ENCODE assay signal across 9 cellular contexts in genomic region chr7:2687881-2688318, GRCh38. TPM values are rescaled to one million over a fixed set of nuclear protein-coding genes. Genes with fewer than 3 reads are reported as not detected.
DNase-seq lines count a peak whose midpoint lies in the region; ATAC-seq, FAIRE-seq and TF ChIP-seq lines count a peak whose summit lies in the region.
"Had no signal": no experiment of that assay in that cellular context is flagged by ENCODE, and none has a peak within 500 bp of the region (broad histone marks: within the 10 kb centered on the region; RNA-seq: fewer than 3 reads in every experiment).

AMZ1 (plus strand) TSS chr7:2688202; CDS start chr7:2700452, 12,250 bp downstream.

- peaks cover 0 to 60% (median 52%) of the 10 kb centered on the region in 7 donors for H3K27me3 ChIP-seq in heart right ventricle
- H3K27me3 ChIP-seq in GM12878 (replicated peaks in 1 of 2; ENCODE audit: control insufficient read depth in 2 of 2, insufficient read depth in 2 of 2, low read length in 1 of 2): peaks cover 3 to 7% of the 10 kb centered on the region in 2 experiments; a peak in 3 of 4 replicates
- H3K27me3 ChIP-seq in vagina: no peaks in the 10 kb centered on the region

- no peak for TF ChIP-seq EP300 in GM12878 (IDR thresholded peaks at IDR 0.05; ENCODE audit: borderline replicate concordance in 1 of 2, control insufficient read depth in 1 of 2, low read depth in 2 of 2, low read length in 2 of 2)

- CTCF ChIA-PET in GM12878 (lab: Yijun Ruan, JAX): interaction anchor here (3.2 kb wide), 1 partner anchor 22 kb away, joined by 17 read pairs; no protein-coding TSS in a partner anchor

- SMC1A ChIA-PET in GM12878 (lab: Charles Lee; ENCODE audit: uncharacterized antibody, unreplicated experiment): interaction anchor here (5.8 kb wide), 2 partner anchors 11 to 22 kb away, joined by 41 to 49 read pairs; no protein-coding TSS in a partner anchor

- ATAC-seq in heart right ventricle: peak in 4 of 8 donors; percentile 28 to 55 (median 38)
- ATAC-seq in Right ventricle myocardium inferior: no peak
- peak; percentile 26 for ATAC-seq in GM12878
- ATAC-seq in left lobe of liver: peak; percentile 31
- no peak for ATAC-seq in GM18519 (IDR thresholded peaks at IDR 0.05; ENCODE audit: low FRiP score, unreplicated experiment)

- no peak for FAIRE-seq in GM12878 (lab: Jason Lieb, UNC)

- peak within 1 kb of the TSS; percentile 99 for H3K4me2 ChIP-seq in GM12878 (ENCODE audit: control insufficient read depth, insufficient read depth)

- BruUV-seq in GM12878 (replicated peaks; lab: Mats Ljungman, UMichigan): no TSS peak

- H3K36me3 ChIP-seq in heart right ventricle: no peaks in the 10 kb centered on the region
- no peaks in the 10 kb centered on the region for H3K36me3 ChIP-seq in GM12878 (ENCODE audit: control insufficient read depth in 2 of 2, insufficient read depth in 2 of 2, low read length in 1 of 2)
- no peaks in the 10 kb centered on the region for H3K36me3 ChIP-seq in vagina

- 3% methylated on average over 41 of the region's 41 CpGs for WGBS in heart right ventricle, 2 donors
- 11% methylated on average over 17 of the region's 41 CpGs for WGBS in GM12878 (ENCODE audit: insufficient coverage, insufficient replicate concordance, low lambda C conversion rate, missing lambda C conversion rate)

- no peak for TF ChIP-seq RAD21 in GM12878 (IDR thresholded peaks at IDR 0.05; ENCODE audit: insufficient read depth, low read depth, low read length)

- H3K27ac ChIP-seq in heart right ventricle: no peak within 1 kb of the TSS
- H3K27ac ChIP-seq in GM12878 (ENCODE audit: control insufficient read depth, insufficient read depth): 0 out of 2 replicates have a peak within 1 kb of the TSS, but pooled peaks have one; percentile 10
- H3K27ac ChIP-seq in vagina: peak within 1 kb of the TSS; percentile 76

- in situ Hi-C loops in GM12878 (cut with MboI): no loop called here

- intact Hi-C loops in heart right ventricle (cut with DNase I) (loop anchor here in 4 of 10 donors (10.0 kb wide), 3 partner anchors 213 to 243 kb away; partner anchors contain the start of gene GRIFIN (in 2 of the 4)), Right ventricle myocardium inferior (cut with DNase I) (no loop called here), GM12878 (cut with micrococcal nuclease; ENCODE audit: unreplicated experiment) (no loop called here), vagina (cut with DNase I) (loop anchor here (10.0 kb wide), 2 partner anchors 113 to 213 kb away; partner anchors contain the start of gene GRIFIN)

- H3K4me3 ChIP-seq in heart right ventricle (peak within 1 kb of the TSS in 9 of 10 donors; percentile 12 to 45 (median 31)), GM12878 (peak within 1 kb of the TSS; percentile 23; the same call in 1 of the 2 replicates), vagina (peak within 1 kb of the TSS; percentile 34 to 42)

- TF ChIP-seq CTCF in heart right ventricle (IDR thresholded peaks at IDR 0.05): no peak
- TF ChIP-seq CTCF in GM12878 (IDR thresholded peaks at IDR 0.05 in 2 of 3, conservative IDR thresholded peaks at IDR 0.05 in 1 of 3; ENCODE audit: control insufficient read depth in 2 of 3, extremely low read depth in 1 of 3, insufficient read depth in 1 of 3, low read depth in 3 of 3, low read length in 3 of 3): no peak
- no peak for TF ChIP-seq CTCF in vagina (IDR thresholded peaks at IDR 0.05)

- peaks cover 0 to 4% (median 0%) of the 10 kb centered on the region in 11 donors for H3K9me3 ChIP-seq in heart right ventricle
- no peaks in the 10 kb centered on the region for H3K9me3 ChIP-seq in GM12878 (replicated peaks; ENCODE audit: control insufficient read depth, insufficient read depth, low read length)
- no peaks in the 10 kb centered on the region for H3K9me3 ChIP-seq in vagina

- RAD21 ChIA-PET in GM12878 (lab: Charles Lee; ENCODE audit: unreplicated experiment): interaction anchor here (2.6 to 2.8 kb wide), 2 partner anchors 22 kb away, joined by 6 to 31 read pairs; no protein-coding TSS in a partner anchor

- H3K79me2 ChIP-seq in GM12878 (ENCODE audit: control insufficient read depth, insufficient read depth, low read length): no peaks in the 10 kb centered on the region

- H3K4me1 ChIP-seq in heart right ventricle (peaks cover 7 to 33% (median 17%) of the 10 kb centered on the region in 9 donors), GM12878 (ENCODE audit: control insufficient read depth, insufficient read depth, low read length) (peaks cover 27% of the 10 kb centered on the region), vagina (peaks cover 30% of the 10 kb centered on the region)

- POLR2A ChIA-PET in GM12878 (lab: Charles Lee): interaction anchor here (2.8 kb wide), 1 partner anchor 22 kb away, joined by 17 read pairs; no protein-coding TSS in a partner anchor

- no peaks in the 10 kb centered on the region; the same call in 1 of the 2 replicates for H4K20me1 ChIP-seq in GM12878 (ENCODE audit: control insufficient read depth, insufficient read depth)

- 0 out of 2 replicates have a peak within 1 kb of the TSS, but pooled peaks have one; percentile 12 for H2AFZ ChIP-seq in GM12878 (ENCODE audit: control insufficient read depth, low read depth, low read length)

- TF ChIP-seq POLR2A in GM12878 (IDR thresholded peaks at IDR 0.05; ENCODE audit: low read depth, low read length) (no peak), vagina (IDR thresholded peaks at IDR 0.05) (no peak)

- no peak within 1 kb of the TSS; the same call in 1 of the 2 replicates for H3K9ac ChIP-seq in GM12878 (ENCODE audit: control insufficient read depth, insufficient read depth, low read length)

- DNase-seq in heart right ventricle (no peak), Right ventricle myocardium inferior (ENCODE audit: missing footprints) (no peak), GM12878 (ENCODE audit: low read depth, low spot score) (no peak), left lobe of liver (ENCODE audit: low spot score) (no peak), vagina (ENCODE audit: extremely low spot score in 2 of 2) (no peak), cerebellar nuclear complex (lab: John Stamatoyannopoulos, UW) (no peak)
- no peak for DNase-seq in activated CD4-positive, alpha-beta T cell treated with anti-CD3 and anti-CD28 coated beads, Interleukin-2, amount 50 U/mL, for 4 hours

TF ChIP-seq in GM12878, 131 proteins besides CTCF, POLR2A, EP300 and RAD21:
- peak in 1 of 2 experiments; percentile 14; a peak in 1 of 4 replicates for TF ChIP-seq BHLHE40 (IDR thresholded peaks at IDR 0.05; ENCODE audit: borderline replicate concordance in 1 of 2, low read depth in 2 of 2, low read length in 1 of 2)
- no peak for TF ChIP-seq FOXM1 (IDR thresholded peaks at IDR 0.05; ENCODE audit: low read depth, low read length)

RNA-seq across cellular contexts. Expression of gene AMZ1, which starts in this region (rescaled TPM):
- total RNA-seq in heart right ventricle (under 1 TPM in 6 of 10 donors, not detected in 4; 0.04 to 0.11 (median 0.07) TPM), Right ventricle myocardium inferior (0.05 TPM), GM12878 (2014; rRNA removed) (0.62 and 1.1 TPM in 2 replicates), GM12878 (2014; rRNA removed; fragmentation: Illumina TruSeq; extraction: Trizol) (0.60 and 0.67 TPM in 2 replicates), GM12878 (2021) (1.2 and 1.4 TPM in 2 replicates), left lobe of liver (0.83 TPM), vagina (1.2 TPM)
- polyA plus RNA-seq in heart right ventricle (under 1 TPM; 0.04 to 0.07 TPM), GM12878 (2011; rRNA removed) (0.95 TPM in 2 replicates), GM12878 (2014; fragmentation: Illumina TruSeq; extraction: Trizol) (0.33 and 0.59 TPM in 2 replicates), GM12878 (2014; fragmentation: Nextera tagmentation; extraction: Ambion mirVana) (under 1 TPM; 0.02 to 0.11 TPM), GM12878 (2014; rRNA removed) (0.72 and 0.77 TPM in 2 replicates), GM12878 (2016; fragmentation: Nextera tagmentation; extraction: Ambion mirVana) (1 to 10 TPM; 1.5 to 2.0 TPM)
- 5.4 and 6.5 TPM in 2 replicates for total RNA-seq in GM12878 (2013; cell fraction: nucleolus; rRNA removed)
- 0.16 TPM for polyA plus RNA-seq in GM12878 (2011; ENCODE audit: low read depth)
- polyA plus RNA-seq in GM12878 (2011; cell fraction: cytosol; rRNA removed): 1.1 and 1.5 TPM in 2 replicates
- 3.1 and 4.2 TPM in 2 replicates for polyA plus RNA-seq in GM12878 (2011; cell fraction: nucleus; rRNA removed)
- 0.30 and 0.52 TPM in 2 replicates for polyA plus RNA-seq in GM12878 (2012)
- 2.6 and 4.7 TPM in 2 replicates for polyA minus RNA-seq in GM12878 (2011; rRNA and poly(A)+ RNA removed)
- polyA minus RNA-seq in GM12878 (2011; cell fraction: cytosol; rRNA and poly(A)+ RNA removed): 0.67 and 1.5 TPM in 2 replicates
- polyA minus RNA-seq in GM12878 (2011; cell fraction: nucleus; rRNA and poly(A)+ RNA removed): 2.2 and 5.6 TPM in 2 replicates
- total RNA-seq: pulmonary artery endothelial cell had no signal

Comparison
In these comparisons a context has a peak if more than half of its experiments do, and no peak if none do; other contexts are left out.
1. Peak in ATAC-seq in left lobe of liver; RNA of the gene not detected or under 1 TPM.
2. H3K27ac ChIP-seq: peak in GM12878 (single experiment) and vagina (single experiment); none in heart right ventricle (0 of 10).
3. Peak in every context shown above with its lines, with median percentiles within 50 percentile points of each other: H3K4me3 ChIP-seq.